In genomic region chr19:46134527-46134926, GRCh38 we compare ENCODE assay signal across 18 cellular contexts. TPM values are rescaled to one million over a fixed set of nuclear protein-coding genes. Genes with fewer than 3 reads are reported as not detected.
DNase-seq lines count a peak whose midpoint lies in the region; ATAC-seq, FAIRE-seq and TF ChIP-seq lines count a peak whose summit lies in the region.
"Had no signal": no experiment of that assay in that cellular context is flagged by ENCODE, and none has a peak within 500 bp of the region (broad histone marks: within the 10 kb centered on the region; RNA-seq: fewer than 3 reads in every experiment).

No MANE protein-coding gene starts in this region.

- no peaks in the 10 kb centered on the region for H3K79me2 ChIP-seq in astrocyte (ENCODE audit: insufficient read depth, low read length)

- H3K36me3 Mint-ChIP-seq in astrocyte (ENCODE audit: low read depth, unreplicated experiment): peaks cover 6% of the 10 kb centered on the region

- H3K27me3 Mint-ChIP-seq in astrocyte (ENCODE audit: low read depth, unreplicated experiment): no peaks in the 10 kb centered on the region

- H3K4me3 ChIP-seq in left ventricle myocardium inferior (no peak overlapping the region), heart right ventricle (no peak overlapping the region), astrocyte (ENCODE audit: insufficient read depth, low read depth, low read length) (no peak overlapping the region)

- peaks cover 3% of the 10 kb centered on the region for H3K9me3 Mint-ChIP-seq in astrocyte (ENCODE audit: unreplicated experiment)
- H3K9me3 Mint-ChIP-seq: activated CD8-positive, alpha-beta T cell treated with anti-CD3 and anti-CD28 coated beads for 36 hours had no signal

- no peak overlapping the region for H3K4me3 Mint-ChIP-seq in astrocyte (ENCODE audit: unreplicated experiment)
- H3K4me3 Mint-ChIP-seq: activated CD8-positive, alpha-beta T cell treated with anti-CD3 and anti-CD28 coated beads for 36 hours; memory B cell had no signal

- no peak overlapping the region for H3K9ac ChIP-seq in astrocyte (ENCODE audit: low read length)

- H3K4me1 ChIP-seq in left ventricle myocardium inferior (peaks cover 20% of the 10 kb centered on the region), heart right ventricle (peaks cover 2 to 21% (median 12%) of the 10 kb centered on the region in 9 donors), astrocyte (ENCODE audit: insufficient read depth, low read length) (peaks cover 25% of the 10 kb centered on the region), foreskin keratinocyte (peaks cover 17% of the 10 kb centered on the region)

- H3K9me3 ChIP-seq in left ventricle myocardium inferior (replicated peaks): no peaks in the 10 kb centered on the region
- H3K9me3 ChIP-seq in heart right ventricle: no peaks in the 10 kb centered on the region
- peaks cover 3% of the 10 kb centered on the region for H3K9me3 ChIP-seq in astrocyte (ENCODE audit: insufficient read depth, low read depth, low read length)

- peak; percentile 5 for FAIRE-seq in astrocyte (lab: Jason Lieb, UNC)

- H3K36me3 ChIP-seq in left ventricle myocardium inferior (no peaks in the 10 kb centered on the region), heart right ventricle (no peaks in the 10 kb centered on the region), astrocyte (ENCODE audit: insufficient read depth, low read length) (no peaks in the 10 kb centered on the region)

- H3K4me2 ChIP-seq in astrocyte (ENCODE audit: low read length): no peak overlapping the region

- intact Hi-C loops in left ventricle myocardium inferior (cut with micrococcal nuclease) (no loop called here), heart right ventricle (cut with DNase I) (no loop called here)

- ATAC-seq in heart right ventricle (no peak), foreskin keratinocyte (no peak), GM18870 (IDR thresholded peaks at IDR 0.05; ENCODE audit: unreplicated experiment) (no peak), GM19452 (IDR thresholded peaks at IDR 0.05; ENCODE audit: unreplicated experiment) (no peak)
- ATAC-seq: activated CD8-positive, alpha-beta T cell treated with anti-CD3 and anti-CD28 coated beads for 36 hours; Panc1 had no signal

- peak overlapping the region; percentile 85 for H3K27ac Mint-ChIP-seq in astrocyte (ENCODE audit: unreplicated experiment)
- H3K27ac Mint-ChIP-seq: memory B cell had no signal

- H3K27ac ChIP-seq in left ventricle myocardium inferior (replicated peaks) (peak overlapping the region; percentile 63), heart right ventricle (peak overlapping the region in 2 of 10 donors; percentile 71 to 84), astrocyte (ENCODE audit: low read depth, low read length) (peak overlapping the region; percentile 95), foreskin keratinocyte (peak overlapping the region; percentile 81)

- H2AFZ ChIP-seq in astrocyte (ENCODE audit: low read depth, low read length): no peak overlapping the region

- DNase-seq in left ventricle myocardium inferior (no peak), heart right ventricle (no peak), astrocyte (ENCODE audit: low read depth) (peak; percentile 59), foreskin keratinocyte (peak in 1 of 2 donors; percentile 23), NCI-H1092 treated with DMSO at 0.1 percent for 48 hours (lab: John Stamatoyannopoulos, UW) (no peak)
- no peak for DNase-seq in activated CD4-positive, alpha-beta T cell treated with anti-CD3 and anti-CD28 coated beads for 1 hour
- DNase-seq: activated CD8-positive, alpha-beta T cell treated with anti-CD3 and anti-CD28 coated beads for 36 hours; activated gamma-delta T cell; cerebellar nuclear complex; DMS79 treated with DMSO at 0.1 percent for 48 hours; stimulated activated CD4-positive, alpha-beta T cell treated with anti-CD3 and anti-CD28 coated beads, Interleukin-2, amount 100 ng/mL, for 24 hours had no signal

- no peaks in the 10 kb centered on the region for H3K27me3 ChIP-seq in left ventricle myocardium inferior (ENCODE audit: low read depth)
- H3K27me3 ChIP-seq in heart right ventricle: peaks cover 0 to 15% (median 0%) of the 10 kb centered on the region in 7 donors
- no peaks in the 10 kb centered on the region for H3K27me3 ChIP-seq in astrocyte (ENCODE audit: insufficient read depth, low read length)
- H3K27me3 ChIP-seq in foreskin keratinocyte: no peaks in the 10 kb centered on the region

- TF ChIP-seq CTCF in left ventricle myocardium inferior (IDR thresholded peaks at IDR 0.05; ENCODE audit: borderline replicate concordance) (no peak), heart right ventricle (IDR thresholded peaks at IDR 0.05) (no peak), astrocyte (IDR thresholded peaks at IDR 0.05; ENCODE audit: insufficient read depth, low read depth, low read length) (no peak), foreskin keratinocyte (conservative IDR thresholded peaks at IDR 0.05) (no peak)

- H4K20me1 ChIP-seq in astrocyte (ENCODE audit: insufficient read depth, low read length): no peaks in the 10 kb centered on the region

- H3K4me1 Mint-ChIP-seq in astrocyte (ENCODE audit: low read depth, unreplicated experiment): peaks cover 27% of the 10 kb centered on the region
- H3K4me1 Mint-ChIP-seq: memory B cell had no signal

RNA-seq across cellular contexts. Expression of gene IGFL3, which starts 10.0 kb away (rescaled TPM):
- total RNA-seq in left ventricle myocardium inferior (not detected), heart right ventricle (not detected), astrocyte (93.5 and 127 TPM in 2 replicates), foreskin keratinocyte (2.3 and 5.2 TPM in 2 replicates)
- polyA plus RNA-seq in heart right ventricle (not detected), foreskin keratinocyte (3.0 and 7.9 TPM in 2 replicates)
- total RNA-seq: activated CD8-positive, alpha-beta T cell treated with anti-CD3 and anti-CD28 coated beads for 36 hours; NCI-H460; posterior vena cava; urinary bladder had no signal
- polyA plus RNA-seq: urinary bladder had no signal

RNA-seq across cellular contexts. Expression of gene IGFL2, which starts 13.5 kb away (rescaled TPM):
- total RNA-seq in left ventricle myocardium inferior (not detected), heart right ventricle (under 1 TPM in 1 of 10 donors, not detected in 9; 0.44 TPM), astrocyte (9.8 and 11.3 TPM in 2 replicates), foreskin keratinocyte (0.39 and 0.65 TPM in 2 replicates)
- polyA plus RNA-seq in heart right ventricle (not detected), foreskin keratinocyte (0.30 and 0.81 TPM in 2 replicates)
- total RNA-seq: activated CD8-positive, alpha-beta T cell treated with anti-CD3 and anti-CD28 coated beads for 36 hours; NCI-H460; urinary bladder had no signal
- polyA plus RNA-seq: urinary bladder had no signal

Comparison
In these comparisons a context has a peak if more than half of its experiments do, and no peak if none do; other contexts are left out.
1. RNA of gene IGFL3, which starts 10.0 kb away (total RNA-seq): 93.5 to 127 TPM in astrocyte; 2.3 to 5.2 TPM in foreskin keratinocyte, not detected in left ventricle myocardium inferior (single experiment) and not detected in heart right ventricle; every median in the first group is over 10 times any median in the second.